23 cellular contexts compared by ENCODE assay signal in the genomic region with DNA sequence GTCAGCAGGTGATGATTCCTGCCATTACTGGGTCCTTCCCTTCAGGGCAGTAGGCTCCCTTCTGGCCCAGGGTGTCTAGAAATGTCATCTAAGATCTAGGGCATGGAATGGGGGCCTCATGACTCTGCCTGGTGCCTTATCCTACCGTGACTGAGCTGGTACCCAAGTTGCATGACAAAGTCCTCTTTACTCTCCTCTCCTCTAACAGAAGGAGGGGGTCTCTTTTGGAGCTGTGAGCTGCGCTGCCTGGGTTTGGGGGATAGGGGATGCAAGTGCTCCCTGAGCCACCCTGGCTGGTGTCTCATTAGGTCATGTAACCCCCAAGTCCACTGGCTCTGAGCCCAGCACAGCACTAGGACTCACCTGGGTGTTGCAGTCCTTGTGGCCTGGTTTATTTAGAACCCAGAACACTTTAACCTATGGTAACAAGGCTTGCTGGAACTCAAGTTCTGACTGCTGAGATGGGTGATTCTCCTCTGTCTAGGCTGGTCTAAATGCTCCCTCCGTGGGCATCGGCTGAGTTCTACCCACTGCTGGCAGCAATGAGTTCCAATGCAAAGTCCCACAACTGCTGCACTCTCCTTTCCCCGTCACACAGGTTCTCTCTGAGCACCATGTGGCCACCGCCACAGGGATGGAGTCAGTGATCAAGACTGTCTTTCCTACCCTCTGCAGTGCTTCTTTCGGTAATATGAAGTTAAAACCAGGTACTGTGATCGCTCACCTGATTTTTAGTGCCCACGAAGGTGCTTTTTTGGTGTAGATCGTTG. TPM values are rescaled to one million over a fixed set of nuclear protein-coding genes. Genes with fewer than 3 reads are reported as not detected.
DNase-seq lines count a peak whose midpoint lies in the region; ATAC-seq and TF ChIP-seq lines count a peak whose summit lies in the region.
"Had no signal": no experiment of that assay in that cellular context is flagged by ENCODE, and none has a peak within 500 bp of the region (broad histone marks: within the 10 kb centered on the region; RNA-seq: fewer than 3 reads in every experiment).

No MANE protein-coding gene starts in this region.

- no peak overlapping the region for H2BK12ac ChIP-seq in neuronal stem cell (ENCODE audit: low read length)

- H3K4me2 ChIP-seq in neuronal stem cell (ENCODE audit: insufficient read depth, low read length, poor library complexity, severe bottlenecking), result no peak overlapping the region

- H2BK15ac ChIP-seq in neuronal stem cell (ENCODE audit: low read length), result no peak overlapping the region

- H4K91ac ChIP-seq in neuronal stem cell (ENCODE audit: low read depth, low read length, poor library complexity), result no peak overlapping the region

- H2AK5ac ChIP-seq in neuronal stem cell (ENCODE audit: low read depth, low read length), result no peak overlapping the region

- H4K8ac ChIP-seq in neuronal stem cell (ENCODE audit: low read depth, low read length), result no peak overlapping the region

- H3K27me3 ChIP-seq in neuronal stem cell (ENCODE audit: control insufficient read depth in 3 of 3, insufficient read depth in 3 of 3, low read depth in 1 of 3, low read length in 3 of 3), result no peaks in the 10 kb centered on the region
- no peaks in the 10 kb centered on the region for H3K27me3 ChIP-seq in suprapubic skin
- no peaks in the 10 kb centered on the region for H3K27me3 ChIP-seq in MG63
- H3K27me3 ChIP-seq: neutrophil had no signal

- H2BK120ac ChIP-seq in neuronal stem cell (ENCODE audit: low read depth, low read length), result no peak overlapping the region

- H3K36me3 ChIP-seq in neuronal stem cell (replicated peaks in 1 of 2; ENCODE audit: control insufficient read depth in 2 of 2, insufficient read depth in 2 of 2, low read length in 2 of 2) (peaks cover 0 to 17% of the 10 kb centered on the region in 2 donors), suprapubic skin (no peaks in the 10 kb centered on the region), MG63 (peaks cover 30% of the 10 kb centered on the region)
- H3K36me3 ChIP-seq: left ventricle myocardium inferior, neutrophil had no signal

- H3K4me3 Mint-ChIP-seq in activated CD8-positive, alpha-beta memory T cell treated with anti-CD3 and anti-CD28 coated beads, Interleukin-2, amount 10 ng/mL, durations not matched to agents 7 days and 5 days, result no peak overlapping the region
- H3K4me3 Mint-ChIP-seq in stimulated activated memory B cell treated with anti-CD40 and anti-IgM and Interleukin-4, amounts not matched to agents 10 μg/mL and 1 μg/mL and 100 μg/mL, for 72 hours, result no peak overlapping the region
- H3K4me3 Mint-ChIP-seq: CD4-positive, CD25-positive, alpha-beta regulatory T cell; immature natural killer cell had no signal

- WGBS in neuronal stem cell (ENCODE audit: extremely low coverage in 2 of 2, insufficient read length in 2 of 2, insufficient replicate concordance in 1 of 2), 2 donors, result no CpG with 5 or more reads among the region's 10 CpGs
- WGBS in suprapubic skin, result 96% methylated on average over 9 of the region's 10 CpGs

- no peak overlapping the region for H3K14ac ChIP-seq in neuronal stem cell (ENCODE audit: low read length)

- H3K9me3 ChIP-seq in neuronal stem cell (replicated peaks in 1 of 2; ENCODE audit: control insufficient read depth in 2 of 2, insufficient read depth in 1 of 2, low read depth in 1 of 2, low read length in 2 of 2) (peaks cover 0 to 23% of the 10 kb centered on the region in 2 donors), suprapubic skin (no peaks in the 10 kb centered on the region), MG63 (no peaks in the 10 kb centered on the region)
- H3K9me3 ChIP-seq: neutrophil had no signal

- H3K27ac ChIP-seq in neuronal stem cell (replicated peaks; ENCODE audit: low read length) (no peak overlapping the region), suprapubic skin (no peak overlapping the region)
- H3K27ac ChIP-seq: 22Rv1, HL-60, left ventricle myocardium inferior, neutrophil had no signal

- H3K9me3 Mint-ChIP-seq in activated CD8-positive, alpha-beta memory T cell treated with anti-CD3 and anti-CD28 coated beads, Interleukin-2, amount 10 ng/mL, durations not matched to agents 7 days and 5 days (ENCODE audit: low read depth), result no peaks in the 10 kb centered on the region
- H3K9me3 Mint-ChIP-seq in stimulated activated memory B cell treated with anti-CD40 and anti-IgM and Interleukin-4, amounts not matched to agents 10 μg/mL and 1 μg/mL and 100 μg/mL, for 72 hours, result peaks cover 11% of the 10 kb centered on the region
- H3K9me3 Mint-ChIP-seq: immature natural killer cell had no signal

- no peak overlapping the region for H3K9ac ChIP-seq in neuronal stem cell (ENCODE audit: low read depth, low read length, poor library complexity)

- H3K4me1 ChIP-seq in neuronal stem cell (ENCODE audit: control insufficient read depth in 2 of 2, insufficient read depth in 1 of 2, low read depth in 1 of 2, low read length in 2 of 2) (peaks cover 0 to 2% of the 10 kb centered on the region in 2 donors), suprapubic skin (peaks cover 33% of the 10 kb centered on the region)

- H2AFZ ChIP-seq in neuronal stem cell (ENCODE audit: low read length), result no peak overlapping the region

- peaks cover 9% of the 10 kb centered on the region for H3K4me1 Mint-ChIP-seq in activated CD8-positive, alpha-beta memory T cell treated with anti-CD3 and anti-CD28 coated beads, Interleukin-2, amount 10 ng/mL, durations not matched to agents 7 days and 5 days
- no peaks in the 10 kb centered on the region for H3K4me1 Mint-ChIP-seq in stimulated activated memory B cell treated with anti-CD40 and anti-IgM and Interleukin-4, amounts not matched to agents 10 μg/mL and 1 μg/mL and 100 μg/mL, for 72 hours

- H3K27ac Mint-ChIP-seq in activated CD8-positive, alpha-beta memory T cell treated with anti-CD3 and anti-CD28 coated beads, Interleukin-2, amount 10 ng/mL, durations not matched to agents 7 days and 5 days, result no peak overlapping the region
- H3K27ac Mint-ChIP-seq in stimulated activated memory B cell treated with anti-CD40 and anti-IgM and Interleukin-4, amounts not matched to agents 10 μg/mL and 1 μg/mL and 100 μg/mL, for 72 hours, result no peak overlapping the region
- H3K27ac Mint-ChIP-seq: CD4-positive, CD25-positive, alpha-beta regulatory T cell had no signal

- peaks cover 5% of the 10 kb centered on the region for H3K27me3 Mint-ChIP-seq in activated CD8-positive, alpha-beta memory T cell treated with anti-CD3 and anti-CD28 coated beads, Interleukin-2, amount 10 ng/mL, durations not matched to agents 7 days and 5 days
- H3K27me3 Mint-ChIP-seq in stimulated activated memory B cell treated with anti-CD40 and anti-IgM and Interleukin-4, amounts not matched to agents 10 μg/mL and 1 μg/mL and 100 μg/mL, for 72 hours, result no peaks in the 10 kb centered on the region

- no peak for TF ChIP-seq EP300 in suprapubic skin (IDR thresholded peaks at IDR 0.05)

- H3K4me3 ChIP-seq in neuronal stem cell (ENCODE audit: low read length in 2 of 2) (no peak overlapping the region), suprapubic skin (no peak overlapping the region), MG63 (no peak overlapping the region)
- H3K4me3 ChIP-seq: left ventricle myocardium inferior had no signal

- CTCF ChIA-PET in activated CD8-positive, alpha-beta memory T cell treated with anti-CD3 and anti-CD28 coated beads, Interleukin-2, amount 10 ng/mL, durations not matched to agents 7 days and 5 days (lab: Charles Lee), result no interaction called here

- TF ChIP-seq POLR2A in suprapubic skin (IDR thresholded peaks at IDR 0.05), result no peak

- ATAC-seq in activated CD8-positive, alpha-beta memory T cell treated with anti-CD3 and anti-CD28 coated beads, Interleukin-2, amount 10 ng/mL, durations not matched to agents 7 days and 5 days, result no peak
- no peak for ATAC-seq in stimulated activated memory B cell treated with anti-CD40 and anti-IgM and Interleukin-4, amounts not matched to agents 10 μg/mL and 1 μg/mL and 100 μg/mL, for 72 hours
- ATAC-seq: PC-3 had no signal

- DNase-seq in activated CD8-positive, alpha-beta memory T cell treated with anti-CD3 and anti-CD28 coated beads for 24 hours, result peak; percentile 40
- DNase-seq in activated CD8-positive, alpha-beta memory T cell treated with anti-CD3 and anti-CD28 coated beads, Interleukin-2, amount 50 U/mL, for 48 hours, result no peak
- peak; percentile 33 for DNase-seq in activated CD8-positive, alpha-beta memory T cell treated with anti-CD3 and anti-CD28 coated beads, Interleukin-2, amount 10 ng/mL, durations not matched to agents 7 days and 5 days
- DNase-seq in neuronal stem cell (ENCODE audit: low spot score) (no peak), suprapubic skin (ENCODE audit: low spot score in 2 of 2) (peak; percentile 20 to 47), MG63 (no peak)
- no peak for DNase-seq in activated CD4-positive, alpha-beta T cell treated with anti-CD3 and anti-CD28 coated beads for 48 hours
- DNase-seq: activated CD4-positive, alpha-beta T cell treated with anti-CD3 and anti-CD28 coated beads, Interleukin-2, amount 50 U/mL, for 4 hours; CD4-positive, CD25-positive, alpha-beta regulatory T cell; hypothalamus; immature natural killer cell; left ventricle myocardium inferior; NCI-H187; NCI-H2171; NCI-H510A treated with DMSO at 0.1 percent for 48 hours; PC-3; SHP77; small intestine; stimulated activated CD4-positive, alpha-beta T cell treated with anti-CD3 and anti-CD28 coated beads, Interleukin-1b, Interleukin-23, amount 100 ng/mL, for 48 hours had no signal

- no peak overlapping the region for H3K18ac ChIP-seq in neuronal stem cell (ENCODE audit: low read length)

- H3K79me1 ChIP-seq in neuronal stem cell (ENCODE audit: low read depth, low read length), result peaks cover 5% of the 10 kb centered on the region

- TF ChIP-seq CTCF in suprapubic skin (IDR thresholded peaks at IDR 0.05), result no peak

- H3K23ac ChIP-seq in neuronal stem cell (ENCODE audit: low read depth, low read length, poor library complexity), result no peak overlapping the region

- no peak overlapping the region for H3K4ac ChIP-seq in neuronal stem cell (ENCODE audit: low read length)

- peaks cover 16% of the 10 kb centered on the region for H3K36me3 Mint-ChIP-seq in activated CD8-positive, alpha-beta memory T cell treated with anti-CD3 and anti-CD28 coated beads, Interleukin-2, amount 10 ng/mL, durations not matched to agents 7 days and 5 days
- peaks cover 29% of the 10 kb centered on the region for H3K36me3 Mint-ChIP-seq in stimulated activated memory B cell treated with anti-CD40 and anti-IgM and Interleukin-4, amounts not matched to agents 10 μg/mL and 1 μg/mL and 100 μg/mL, for 72 hours

- H2BK5ac ChIP-seq in neuronal stem cell (ENCODE audit: low read length), result peak overlapping the region; percentile 6

RNA-seq across cellular contexts. Expression of a gene that starts 34.0 kb away (rescaled TPM):
- total RNA-seq in activated CD8-positive, alpha-beta memory T cell treated with anti-CD3 and anti-CD28 coated beads, Interleukin-2, amount 10 ng/mL, durations not matched to agents 7 days and 5 days, result 1 to 10 TPM; 7.2 to 9.2 TPM
- 33.7 TPM for polyA plus RNA-seq in neuronal stem cell (2013, experiment 1 of 2)
- 33.8 TPM for polyA plus RNA-seq in neuronal stem cell (2013, experiment 2 of 2)
- 10 to 100 TPM in 2 of 4 donors, 1 to 10 TPM in 2; 8.0 to 19.4 (median 13.2) TPM for total RNA-seq in suprapubic skin
- 23.0 and 43.7 TPM in 2 replicates for total RNA-seq in MG63 (2014; rRNA removed; shearing (Covaris generic); ENCODE audit: low replicate concordance)

Comparison
In these comparisons a context has a peak if more than half of its experiments do, and no peak if none do; other contexts are left out.
1. DNase-seq: peak in activated CD8-positive, alpha-beta memory T cell treated with anti-CD3 and anti-CD28 coated beads for 24 hours (single experiment), activated CD8-positive, alpha-beta memory T cell treated with anti-CD3 and anti-CD28 coated beads, Interleukin-2, amount 10 ng/mL, durations not matched to agents 7 days and 5 days (single experiment) and suprapubic skin (2 of 2); none in activated CD8-positive, alpha-beta memory T cell treated with anti-CD3 and anti-CD28 coated beads, Interleukin-2, amount 50 U/mL, for 48 hours (single experiment), neuronal stem cell (single experiment), activated CD4-positive, alpha-beta T cell treated with anti-CD3 and anti-CD28 coated beads for 48 hours (single experiment) and MG63 (single experiment).